Comparison of ENCODE assay signal across 15 cellular contexts in the genomic region with DNA sequence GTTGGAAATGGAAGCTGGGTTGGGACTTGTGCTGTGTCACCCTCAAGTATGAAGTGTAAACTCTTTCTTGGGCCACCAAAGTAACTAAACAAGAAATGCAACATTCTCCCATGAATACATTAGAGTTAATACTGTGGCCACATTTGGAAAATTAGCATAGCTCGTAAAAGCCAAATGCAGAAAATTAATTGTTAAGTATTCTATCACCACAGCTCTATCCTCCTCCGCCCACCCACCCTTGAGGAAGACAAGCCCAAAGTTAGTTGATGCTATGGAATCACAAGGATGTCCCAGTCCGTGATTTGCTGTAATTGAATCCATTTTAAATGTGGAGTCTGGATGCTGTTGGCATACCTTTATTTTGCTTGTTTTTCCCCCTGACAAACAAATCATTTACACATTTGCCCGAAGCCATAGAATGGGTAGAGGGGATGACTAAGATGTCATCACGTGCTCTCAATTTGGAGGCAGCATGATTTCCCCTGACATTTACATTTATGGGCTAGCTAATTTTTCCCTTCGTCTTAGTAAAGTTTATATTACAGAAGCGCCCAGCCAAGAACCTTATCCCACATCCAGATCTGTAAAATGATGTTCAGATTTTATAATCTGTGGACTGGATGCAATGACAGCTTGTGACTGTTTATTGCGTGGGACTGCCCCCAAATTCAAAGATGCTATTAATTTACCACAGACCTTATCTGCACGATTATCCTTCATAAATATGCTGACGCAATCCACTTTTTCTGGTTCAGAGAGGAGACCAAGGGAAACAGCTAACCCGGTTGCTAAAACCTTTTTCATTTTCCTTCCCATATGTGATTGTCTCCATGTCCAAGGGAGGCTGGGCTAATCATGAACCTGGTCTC. TPM values are rescaled to one million over a fixed set of nuclear protein-coding genes. Genes with fewer than 3 reads are reported as not detected.
DNase-seq lines count a peak whose midpoint lies in the region; ATAC-seq and TF ChIP-seq lines count a peak whose summit lies in the region.
"Had no signal": no experiment of that assay in that cellular context is flagged by ENCODE, and none has a peak within 500 bp of the region (broad histone marks: within the 10 kb centered on the region; RNA-seq: fewer than 3 reads in every experiment).

No MANE protein-coding gene starts in this region.

- no CpG with 5 or more reads among the region's 11 CpGs for WGBS in trophoblast cell (ENCODE audit: extremely low coverage, insufficient coverage, insufficient read length)

- H3K9me3 ChIP-seq in iPS-20b (ENCODE audit: insufficient read depth, low read depth, low read length): peaks cover 4% of the 10 kb centered on the region; the same call in 1 of the 2 replicates
- no peaks in the 10 kb centered on the region for H3K9me3 ChIP-seq in trophoblast cell (ENCODE audit: insufficient read depth, low read depth, low read length)
- H3K9me3 ChIP-seq: MG63 had no signal

- H2BK12ac ChIP-seq in trophoblast cell (ENCODE audit: low read length): no peak overlapping the region

- H3K4me2 ChIP-seq in GM23338 (peak overlapping the region; percentile 64), trophoblast cell (ENCODE audit: low read length) (peak overlapping the region; percentile 89)
- H3K4me2 ChIP-seq: BLaER1 treated with 17β-estradiol and CSF1 and Interleukin-3, amounts not matched to agents 10 nM and 100 nM had no signal

- H3K79me2 ChIP-seq in GM23338 (replicated peaks; ENCODE audit: insufficient read depth) (no peaks in the 10 kb centered on the region), trophoblast cell (ENCODE audit: control insufficient read depth, insufficient read depth, low read length, poor library complexity) (peaks cover 57% of the 10 kb centered on the region)

- H2AFZ ChIP-seq in GM23338: no peak overlapping the region
- H2AFZ ChIP-seq in trophoblast cell (ENCODE audit: insufficient read depth, low read length, poor library complexity): no peak overlapping the region
- H2AFZ ChIP-seq: GM23248 had no signal

- H3K23ac ChIP-seq in trophoblast cell (ENCODE audit: low read length): no peak overlapping the region

- H3K27ac Mint-ChIP-seq in GM23338: no peak overlapping the region

- H3K4me3 Mint-ChIP-seq in GM23338: no peak overlapping the region

- H3K14ac ChIP-seq in trophoblast cell (ENCODE audit: low read length): no peak overlapping the region

- no peak for DNase-seq in GM23338 (ENCODE audit: low spot score)
- DNase-seq in trophoblast cell: peak in 1 of 2 donors; percentile 70
- no peak for DNase-seq in NCI-H524 treated with DMSO at 0.1 percent for 48 hours (lab: John Stamatoyannopoulos, UW)
- no peak for DNase-seq in AG20443 (ENCODE audit: low spot score)
- DNase-seq: DND-41, GM23248, MG63, NCI-H1105, NCI-H1694, NCI-H510A treated with DMSO at 0.1 percent for 48 hours had no signal

- H3K27me3 ChIP-seq in GM23338 (ENCODE audit: insufficient read depth) (peaks cover 100% of the 10 kb centered on the region), iPS-20b (ENCODE audit: insufficient read depth, low read length) (peaks cover 99% of the 10 kb centered on the region), trophoblast cell (ENCODE audit: insufficient read depth, low read length) (no peaks in the 10 kb centered on the region)

- H3K9me2 ChIP-seq in GM23338 (ENCODE audit: insufficient read depth): no peaks in the 10 kb centered on the region

- H3K27me3 Mint-ChIP-seq in GM23338 (ENCODE audit: insufficient read depth, low read depth, poor library complexity): peaks cover 98% of the 10 kb centered on the region

- H4K12ac ChIP-seq in trophoblast cell (ENCODE audit: low read depth, low read length): no peak overlapping the region

- H3K36me3 Mint-ChIP-seq in GM23338 (ENCODE audit: low read depth): no peaks in the 10 kb centered on the region

- no peak for TF ChIP-seq CTCF in GM23338 (conservative IDR thresholded peaks at IDR 0.05; ENCODE audit: low read depth in 2 of 2)

- peaks cover 64% of the 10 kb centered on the region for H3K4me1 Mint-ChIP-seq in GM23338

- H3K9me3 Mint-ChIP-seq in GM23338: no peaks in the 10 kb centered on the region; the same call in 2 of the 3 replicates

- peaks cover 59% of the 10 kb centered on the region for H4K20me1 ChIP-seq in GM23338 (replicated peaks; ENCODE audit: insufficient read depth)

- H3K36me3 ChIP-seq in GM23338 (ENCODE audit: insufficient read depth) (no peaks in the 10 kb centered on the region), iPS-20b (ENCODE audit: insufficient read depth, low read depth, low read length) (no peaks in the 10 kb centered on the region; the same call in 1 of the 2 replicates), trophoblast cell (ENCODE audit: control insufficient read depth in 1 of 2, insufficient read depth in 2 of 2, low read length in 2 of 2) (peaks cover 38 to 57% of the 10 kb centered on the region in 2 experiments)
- H3K36me3 ChIP-seq: BLaER1 treated with 17β-estradiol and CSF1 and Interleukin-3, amounts not matched to agents 10 nM and 100 nM had no signal

- H2AK5ac ChIP-seq in trophoblast cell (ENCODE audit: low read length): no peak overlapping the region

- no peak overlapping the region for H3K9ac ChIP-seq in iPS-20b (ENCODE audit: low read depth, low read length)
- peak overlapping the region; percentile 73 for H3K9ac ChIP-seq in trophoblast cell (ENCODE audit: low read length)
- H3K9ac ChIP-seq: BLaER1 treated with 17β-estradiol and CSF1 and Interleukin-3, amounts not matched to agents 10 nM and 100 nM; GM23248 had no signal

- H3K4me1 ChIP-seq in GM23338 (ENCODE audit: insufficient read depth) (peaks cover 68% of the 10 kb centered on the region), iPS-20b (ENCODE audit: insufficient read depth, low read length) (peaks cover 24% of the 10 kb centered on the region), trophoblast cell (ENCODE audit: control insufficient read depth in 1 of 2, insufficient read depth in 2 of 2, low read length in 2 of 2) (peaks cover 12 to 21% of the 10 kb centered on the region in 2 experiments)
- H3K4me1 ChIP-seq: BLaER1 treated with 17β-estradiol and CSF1 and Interleukin-3, amounts not matched to agents 10 nM and 100 nM had no signal

- H2BK5ac ChIP-seq in trophoblast cell (ENCODE audit: low read depth, low read length, poor library complexity): no peak overlapping the region

- peaks cover 18% of the 10 kb centered on the region for H3F3A ChIP-seq in GM23338 (replicated peaks; ENCODE audit: low read depth)

- H3K18ac ChIP-seq in trophoblast cell (ENCODE audit: low read length): no peak overlapping the region

- no peak overlapping the region for H2BK120ac ChIP-seq in trophoblast cell (ENCODE audit: insufficient read depth, low read length, poor library complexity)

- H3K4ac ChIP-seq in trophoblast cell (ENCODE audit: low read depth, low read length): peak overlapping the region; percentile 65

- peak overlapping the region; percentile 24; the same call in 1 of the 2 replicates for H3K4me3 ChIP-seq in GM23338
- peak overlapping the region; percentile 38; the same call in 1 of the 2 replicates for H3K4me3 ChIP-seq in iPS-20b (ENCODE audit: low read length)
- peak overlapping the region; percentile 64 for H3K4me3 ChIP-seq in trophoblast cell (ENCODE audit: low read depth, low read length)
- H3K4me3 ChIP-seq: BLaER1 treated with 17β-estradiol and CSF1 and Interleukin-3, amounts not matched to agents 10 nM and 100 nM; GM23248; MG63 had no signal

- H3K79me1 ChIP-seq in trophoblast cell (ENCODE audit: low read length): peaks cover 67% of the 10 kb centered on the region

- ATAC-seq in GM23338 (no peak), SK-N-SH treated with all-trans-retinoic acid at 6 μM for 48 hours (no peak), GM19467 (IDR thresholded peaks at IDR 0.05; ENCODE audit: unreplicated experiment) (no peak)
- ATAC-seq: Panc1 had no signal

- no peak overlapping the region for H4K8ac ChIP-seq in trophoblast cell (ENCODE audit: low read depth, low read length)

- no peak overlapping the region for H4K91ac ChIP-seq in trophoblast cell (ENCODE audit: low read depth, low read length)

- H3K27ac ChIP-seq in GM23338 (ENCODE audit: low read depth) (no peak overlapping the region), iPS-20b (ENCODE audit: low read length) (no peak overlapping the region), trophoblast cell (ENCODE audit: low read depth, low read length) (peak overlapping the region; percentile 97)
- H3K27ac ChIP-seq: BLaER1 treated with 17β-estradiol and CSF1 and Interleukin-3, amounts not matched to agents 10 nM and 100 nM; GM23248 had no signal

TF ChIP-seq in GM23338, 12 proteins besides CTCF, POLR2A, EP300 and RAD21 (continues in another document):
- no peak for TF ChIP-seq STAT1 (IDR thresholded peaks at IDR 0.05; ENCODE audit: unreplicated experiment)

TF ChIP-seq in SK-N-SH treated with all-trans-retinoic acid at 6 μM for 48 hours, 23 proteins besides CTCF, POLR2A, EP300 and RAD21 (continues in another document):
- no peak for TF ChIP-seq ZFP3 (CRISPR knock-in tag; IDR thresholded peaks at IDR 0.05)
- no peak for TF ChIP-seq TOX (CRISPR knock-in tag; IDR thresholded peaks at IDR 0.05; ENCODE audit: borderline replicate concordance)
- TF ChIP-seq PATZ1 (CRISPR knock-in tag; IDR thresholded peaks at IDR 0.05; ENCODE audit: borderline replicate concordance): no peak
- no peak for TF ChIP-seq ISL1 (CRISPR knock-in tag; IDR thresholded peaks at IDR 0.05)
- TF ChIP-seq RARB (CRISPR knock-in tag; IDR thresholded peaks at IDR 0.05): no peak
- no peak for TF ChIP-seq BACH2 (CRISPR knock-in tag; IDR thresholded peaks at IDR 0.05; ENCODE audit: borderline replicate concordance)

RNA-seq across cellular contexts. Expression of gene MSX2, which starts 3.6 kb away (rescaled TPM):
- total RNA-seq in GM23338 (2014; rRNA removed; shearing (Covaris generic)): 0.17 and 0.62 TPM in 2 replicates
- 0.37 and 0.47 TPM in 2 replicates for polyA plus RNA-seq in GM23338 (2016; fragmentation: Nextera tagmentation; extraction: Ambion mirVana)
- polyA plus RNA-seq in trophoblast cell (2013): 523 and 535 TPM in 2 replicates
